In genomic region chr13:27449936-27450828, GRCh38 we compare ENCODE assay signal across 8 cellular contexts. TPM values are rescaled to one million over a fixed set of nuclear protein-coding genes. Genes with fewer than 3 reads are reported as not detected.
DNase-seq lines count a peak whose midpoint lies in the region; ATAC-seq lines count a peak whose summit lies in the region.

Gene MTIF3, minus strand, starts transcription at chr13:27450564. Its CDS starts 10,116 bp downstream, at chr13:27440448.

- DNase-seq in DMS114 treated with DMSO at 0.1 percent for 48 hours (lab: John Stamatoyannopoulos, UW; ENCODE audit: unreplicated experiment) (peak; percentile 69), OCI-M2 (lab: John Stamatoyannopoulos, UW; ENCODE audit: unreplicated experiment) (peak; percentile 82), activated T-cell treated with anti-CD3 and anti-CD28 coated beads for 48 hours (ENCODE audit: low read depth) (peak; percentile 94), epithelial cell of prostate (ENCODE audit: low read depth, low spot score) (peak; percentile 80), mucosa of gallbladder (ENCODE audit: low spot score) (peak; percentile 96)
- DNase-seq in stimulated activated CD8-positive, alpha-beta memory T cell treated with anti-CD3 and anti-CD28 coated beads, Interleukin-4, amount 100 ng/mL, for 4 hours (ENCODE audit: low read depth in 2 of 2, low spot score in 1 of 2) = peak; percentile 90 to 92

- H3K27ac ChIP-seq in epithelial cell of prostate = peak within 1 kb of the TSS; percentile 96

- H3K4me1 Mint-ChIP-seq in IgD-negative memory B cell = peaks cover 45% of the 10 kb centered on the region in 3 donors

- H3K4me3 Mint-ChIP-seq in IgD-negative memory B cell = peak within 1 kb of the TSS; percentile 92 to 97 (median 96)

- H3K36me3 Mint-ChIP-seq in IgD-negative memory B cell = peaks cover 10% of the 10 kb centered on the region

- peak within 1 kb of the TSS; percentile 93 to 98 (median 98) for H3K27ac Mint-ChIP-seq in IgD-negative memory B cell

- no peaks in the 10 kb centered on the region for H3K9me3 Mint-ChIP-seq in IgD-negative memory B cell

- no peaks in the 10 kb centered on the region for H3K27me3 Mint-ChIP-seq in IgD-negative memory B cell

- peak; percentile 82 for ATAC-seq in GM21529 (IDR thresholded peaks at IDR 0.05; ENCODE audit: unreplicated experiment)

RNA-seq across cellular contexts. Expression of gene MTIF3, which starts in this region (rescaled TPM):
- polyA plus RNA-seq in IgD-negative memory B cell = 110 TPM
- total RNA-seq in mucosa of gallbladder = 56.3 TPM

Comparison
In these comparisons a context has a peak if more than half of its experiments do, and no peak if none do; other contexts are left out.
1. Peak in every context shown above with its lines: DNase-seq, ATAC-seq and H3K27ac ChIP-seq.